Comparison of ENCODE assay signal across 18 cellular contexts in the genomic region with DNA sequence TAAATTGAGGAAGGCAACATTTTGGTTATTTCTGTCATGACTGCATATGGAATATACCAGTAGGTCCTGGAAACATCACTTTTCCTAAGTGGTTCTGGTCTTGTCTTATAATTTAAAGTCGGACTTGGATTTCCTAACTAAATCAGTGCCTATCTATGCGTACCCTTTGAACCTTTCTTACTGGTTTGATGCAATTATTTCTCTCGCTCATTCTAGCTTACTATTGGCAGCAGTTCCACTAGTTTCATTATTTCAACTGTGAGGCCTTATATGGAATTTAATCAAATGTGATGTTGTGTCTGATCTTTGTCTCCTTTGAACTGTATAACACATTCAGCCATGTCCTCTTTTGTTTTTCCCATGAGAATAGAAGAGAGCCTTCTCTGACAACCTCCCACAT. TPM values are rescaled to one million over a fixed set of nuclear protein-coding genes. Genes with fewer than 3 reads are reported as not detected.
DNase-seq lines count a peak whose midpoint lies in the region; ATAC-seq, FAIRE-seq and TF ChIP-seq lines count a peak whose summit lies in the region.
"Had no signal": no experiment of that assay in that cellular context is flagged by ENCODE, and none has a peak within 500 bp of the region (broad histone marks: within the 10 kb centered on the region; RNA-seq: fewer than 3 reads in every experiment).

No MANE protein-coding gene starts in this region.

- peak; percentile 62 for FAIRE-seq in HTR-8/SVneo (lab: Jason Lieb, UNC)
- no peak for FAIRE-seq in urothelium cell line (lab: Jason Lieb, UNC)
- FAIRE-seq: A204.1, G401.6, GM12891, GM19239, H1 had no signal

- no peak for TF ChIP-seq CTCF in endothelial cell (IDR thresholded peaks at IDR 0.05; ENCODE audit: unreplicated experiment)

- H3K9me3 Mint-ChIP-seq in endothelial cell (ENCODE audit: unreplicated experiment), result no peaks in the 10 kb centered on the region
- H3K9me3 Mint-ChIP-seq: CD4-positive, alpha-beta T cell had no signal

- no peak overlapping the region for H3K27ac Mint-ChIP-seq in endothelial cell (ENCODE audit: unreplicated experiment)
- H3K27ac Mint-ChIP-seq: B cell; CD4-positive, alpha-beta T cell had no signal

- no peak for DNase-seq in HTR-8/SVneo (ENCODE audit: insufficient read length, low spot score)
- no peak for DNase-seq in left lobe of liver (ENCODE audit: low spot score)
- no peak for DNase-seq in substantia nigra (lab: John Stamatoyannopoulos, UW)
- no peak for DNase-seq in endothelial cell (ENCODE audit: low spot score)
- DNase-seq in NCI-H2107 (lab: John Stamatoyannopoulos, UW), result no peak
- no peak for DNase-seq in urothelium cell line (ENCODE audit: low spot score)
- DNase-seq: C1 segment of cervical spinal cord; CD4-positive, alpha-beta T cell; DMS153; DMS79 treated with DMSO at 0.1 percent for 48 hours; EL had no signal

- no peaks in the 10 kb centered on the region for H3K36me3 Mint-ChIP-seq in endothelial cell (ENCODE audit: low read depth, unreplicated experiment)

- H3K4me3 Mint-ChIP-seq in endothelial cell (ENCODE audit: unreplicated experiment), result no peak overlapping the region
- H3K4me3 Mint-ChIP-seq: B cell; CD4-positive, alpha-beta T cell had no signal

- H3K4me1 Mint-ChIP-seq in endothelial cell (ENCODE audit: unreplicated experiment), result peaks cover 19% of the 10 kb centered on the region
- H3K4me1 Mint-ChIP-seq: B cell had no signal

- peaks cover 6% of the 10 kb centered on the region for H3K27me3 Mint-ChIP-seq in endothelial cell (ENCODE audit: unreplicated experiment)

- H3K27ac ChIP-seq in cingulate gyrus (ENCODE audit: low read depth, low read length) (peak overlapping the region; percentile 23), substantia nigra (ENCODE audit: low read depth, low read length, poor library complexity, severe bottlenecking) (peak overlapping the region; percentile 56)

- ATAC-seq in left lobe of liver, result peak; percentile 93

RNA-seq across cellular contexts. Expression of a gene that starts 47.9 kb away (rescaled TPM):
- total RNA-seq in left lobe of liver (7.2 TPM), endothelial cell (ENCODE audit: unreplicated experiment) (4.4 TPM)
